Comparison of ENCODE assay signal across 12 cellular contexts in the genomic region with DNA sequence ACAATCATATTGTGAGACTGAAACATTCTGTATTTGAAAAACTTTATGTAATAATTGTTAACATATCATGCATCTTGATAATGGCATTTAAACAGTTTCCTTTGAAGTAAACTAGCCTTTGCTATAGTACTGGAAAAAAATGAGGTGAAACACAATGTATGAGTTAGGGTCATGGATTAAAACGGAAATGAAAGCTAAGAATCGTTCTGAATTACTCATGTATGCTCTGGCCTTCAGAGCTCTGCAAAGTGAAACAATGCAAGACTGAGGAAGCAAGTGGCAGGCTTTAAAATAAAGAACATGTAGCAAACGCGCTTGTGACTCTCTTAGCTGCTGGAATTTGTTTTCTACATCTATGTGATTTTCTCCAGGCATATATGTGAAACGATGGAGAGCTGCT.
DNase-seq lines count a peak whose midpoint lies in the region; ATAC-seq and TF ChIP-seq lines count a peak whose summit lies in the region.
"Had no signal": no experiment of that assay in that cellular context is flagged by ENCODE, and none has a peak within 500 bp of the region (broad histone marks: within the 10 kb centered on the region; RNA-seq: fewer than 3 reads in every experiment).

No MANE protein-coding gene starts in this region.

- H3K27me3 Mint-ChIP-seq in neural progenitor cell (ENCODE audit: insufficient read depth, low read depth) = no peaks in the 10 kb centered on the region

- H3K9me3 Mint-ChIP-seq in neural progenitor cell = no peaks in the 10 kb centered on the region

- H4K20me1 ChIP-seq in neural progenitor cell (ENCODE audit: low read depth) = no peaks in the 10 kb centered on the region
- no peaks in the 10 kb centered on the region for H4K20me1 ChIP-seq in Karpas-422 (ENCODE audit: insufficient read depth, low read depth, low read length)

- peak; percentile 70 for ATAC-seq in GM18511 (IDR thresholded peaks at IDR 0.05; ENCODE audit: unreplicated experiment)

- H3K27me3 ChIP-seq in neural progenitor cell = no peaks in the 10 kb centered on the region
- no peaks in the 10 kb centered on the region for H3K27me3 ChIP-seq in Karpas-422 (ENCODE audit: low read length)

- H3K79me2 ChIP-seq in neural progenitor cell (ENCODE audit: low read depth) = no peaks in the 10 kb centered on the region
- H3K79me2 ChIP-seq in Karpas-422 (ENCODE audit: low read length) = no peaks in the 10 kb centered on the region

- no peak overlapping the region for H3K4me3 ChIP-seq in choroid plexus epithelial cell (ENCODE audit: low read depth, low read length)
- no peak overlapping the region for H3K4me3 ChIP-seq in neural progenitor cell
- no peak overlapping the region for H3K4me3 ChIP-seq in Karpas-422 (ENCODE audit: low read length)

- peak overlapping the region; percentile 39 for H3K27ac Mint-ChIP-seq in neural progenitor cell

- H2AFZ ChIP-seq in neural progenitor cell (replicated peaks) (peak overlapping the region; percentile 71), Karpas-422 (ENCODE audit: low read length) (no peak overlapping the region)

- H3K4me2 ChIP-seq in neural progenitor cell (no peak overlapping the region), Karpas-422 (ENCODE audit: low read depth, low read length, poor library complexity, severe bottlenecking) (no peak overlapping the region)

- peaks cover 15% of the 10 kb centered on the region for H3K4me1 ChIP-seq in neural progenitor cell
- peaks cover 11% of the 10 kb centered on the region for H3K4me1 ChIP-seq in Karpas-422 (ENCODE audit: low read length)

- TF ChIP-seq CTCF in choroid plexus epithelial cell (conservative IDR thresholded peaks at IDR 0.05; ENCODE audit: low read depth, low read length) = no peak
- no peak for TF ChIP-seq CTCF in neural progenitor cell (IDR thresholded peaks at IDR 0.05)

- H3K4me3 Mint-ChIP-seq in neural progenitor cell = no peak overlapping the region

- DNase-seq in NCI-H2227 treated with DMSO at 0.1 percent for 48 hours (lab: John Stamatoyannopoulos, UW) (peak; percentile 41), choroid plexus epithelial cell (ENCODE audit: low read depth) (peak; percentile 73), neural progenitor cell (ENCODE audit: low spot score) (no peak), NCI-H510A treated with DMSO at 0.1 percent for 48 hours (lab: John Stamatoyannopoulos, UW) (no peak), Karpas-422 (no peak), NAMALWA (ENCODE audit: low spot score) (no peak)
- no peak for DNase-seq in stimulated activated CD4-positive, alpha-beta T cell treated with anti-CD3 and anti-CD28 coated beads, Interleukin-12 subunit alpha, Interleukin-12 subunit beta, amount 100 ng/mL, for 4 hours
- DNase-seq: activated CD8-positive, alpha-beta memory T cell treated with anti-CD3 and anti-CD28 coated beads, Interleukin-2, amount 50 U/mL, for 48 hours; effector CD4-positive, alpha-beta T cell; H7; mesendoderm had no signal

- H3K27ac ChIP-seq in neural progenitor cell = no peak overlapping the region
- no peak overlapping the region for H3K27ac ChIP-seq in Karpas-422 (ENCODE audit: low read length)

- H3K9me3 ChIP-seq in neural progenitor cell (ENCODE audit: low read depth) (no peaks in the 10 kb centered on the region), Karpas-422 (ENCODE audit: low read length) (no peaks in the 10 kb centered on the region)

- no peak overlapping the region for H3K9ac ChIP-seq in neural progenitor cell
- no peak overlapping the region for H3K9ac ChIP-seq in Karpas-422 (ENCODE audit: low read length)

- H3K9me2 ChIP-seq in Karpas-422 (replicated peaks; ENCODE audit: insufficient read depth, low read length) = no peaks in the 10 kb centered on the region

- H3K4me1 Mint-ChIP-seq in neural progenitor cell = peaks cover 28% of the 10 kb centered on the region

- H3F3A ChIP-seq in neural progenitor cell (ENCODE audit: low read depth) = no peaks in the 10 kb centered on the region

- no peaks in the 10 kb centered on the region for H3K36me3 Mint-ChIP-seq in neural progenitor cell

- H3K36me3 ChIP-seq in neural progenitor cell (no peaks in the 10 kb centered on the region), Karpas-422 (ENCODE audit: insufficient read depth, low read length) (no peaks in the 10 kb centered on the region)

Comparison
In these comparisons a context has a peak if more than half of its experiments do, and no peak if none do; other contexts are left out.
1. DNase-seq: peak in NCI-H2227 treated with DMSO at 0.1 percent for 48 hours (single experiment) and choroid plexus epithelial cell (single experiment); none in neural progenitor cell (single experiment), NCI-H510A treated with DMSO at 0.1 percent for 48 hours (single experiment), stimulated activated CD4-positive, alpha-beta T cell treated with anti-CD3 and anti-CD28 coated beads, Interleukin-12 subunit alpha, Interleukin-12 subunit beta, amount 100 ng/mL, for 4 hours (single experiment), Karpas-422 (single experiment) and NAMALWA (single experiment).